ENCODE assay signal across 1 cellular context in genomic region chr3:112640864-112641751, GRCh38.
TF ChIP-seq lines count a peak whose summit lies in the region.

Gene CCDC80, minus strand, starts transcription at chr3:112641143. Its CDS starts 1,238 bp downstream, at chr3:112639905.

TF ChIP-seq in WTC11, 78 proteins besides CTCF, POLR2A, EP300 and RAD21 (continued from another document):
- no peak for TF ChIP-seq ZBTB43 (CRISPR knock-in tag; IDR thresholded peaks at IDR 0.05)
- no peak for TF ChIP-seq ZNF425 (CRISPR knock-in tag; conservative IDR thresholded peaks at IDR 0.05)
- TF ChIP-seq ATF6 (CRISPR knock-in tag; IDR thresholded peaks at IDR 0.05) = no peak
- no peak for TF ChIP-seq ZNF281 (CRISPR knock-in tag; IDR thresholded peaks at IDR 0.05)
- TF ChIP-seq ZNF671 (CRISPR knock-in tag; IDR thresholded peaks at IDR 0.05) = peak; percentile 79
- TF ChIP-seq RORB (CRISPR knock-in tag; IDR thresholded peaks at IDR 0.05) = peak; percentile 92
- TF ChIP-seq JAZF1 (CRISPR knock-in tag; IDR thresholded peaks at IDR 0.05) = no peak
- TF ChIP-seq CDX4 (CRISPR knock-in tag; IDR thresholded peaks at IDR 0.05; ENCODE audit: borderline replicate concordance) = peak; percentile 94
- TF ChIP-seq MXD4 (CRISPR knock-in tag; IDR thresholded peaks at IDR 0.05; ENCODE audit: borderline replicate concordance) = no peak
- TF ChIP-seq ZNF396 (CRISPR knock-in tag; IDR thresholded peaks at IDR 0.05; ENCODE audit: borderline replicate concordance) = no peak
